19 cellular contexts compared by ENCODE assay signal in genomic region chr5:37029436-37029835, GRCh38.
A peak's percentile ranks its signal among the peaks of the same experiment; 100 is the strongest.
DNase-seq lines count a peak whose midpoint lies in the region; FAIRE-seq and TF ChIP-seq lines count a peak whose summit lies in the region.
"Had no signal": no experiment of that assay in that cellular context is flagged by ENCODE, and none has a peak within 500 bp of the region (broad histone marks: within the 10 kb centered on the region; RNA-seq: fewer than 3 reads in every experiment).

No MANE protein-coding gene starts in this region.

- no peak overlapping the region for H3K18ac ChIP-seq in H1 (ENCODE audit: extremely low read depth, low read length)

- no peak for TF ChIP-seq POLR2A in H1 (IDR thresholded peaks at IDR 0.05; ENCODE audit: control extremely low read depth in 1 of 2, low read depth in 2 of 2, low read length in 2 of 2)

- H2BK20ac ChIP-seq in H1 (ENCODE audit: low read length): no peak overlapping the region

- TF ChIP-seq CTCF in H1 (IDR thresholded peaks at IDR 0.05; ENCODE audit: control extremely low read depth in 1 of 3, insufficient read depth in 1 of 3, low read depth in 1 of 3, low read length in 3 of 3) (no peak), fibroblast of pulmonary artery (IDR thresholded peaks at IDR 0.05; ENCODE audit: low read length, missing control alignments) (no peak)

- intact Hi-C loops in posterior cingulate gyrus (cut with DNase I): no loop called here

- H2AK5ac ChIP-seq in H1 (ENCODE audit: low read depth, low read length): no peak overlapping the region

- no peak overlapping the region for H3K14ac ChIP-seq in H1 (ENCODE audit: insufficient read length)

- no peak overlapping the region for H4K5ac ChIP-seq in H1 (ENCODE audit: insufficient read length, low read depth, low read length)

- no peaks in the 10 kb centered on the region; the same call in 1 of the 2 replicates for H3K23me2 ChIP-seq in H1 (ENCODE audit: low read depth, low read length)

- TF ChIP-seq EP300 in H1 (IDR thresholded peaks at IDR 0.05; ENCODE audit: borderline replicate concordance in 1 of 2, low read depth in 2 of 2, low read length in 2 of 2): no peak

- no peak overlapping the region for H2BK15ac ChIP-seq in H1 (ENCODE audit: low read length)

- H4K20me1 ChIP-seq in H1 (replicated peaks in 1 of 2; ENCODE audit: control insufficient read depth in 1 of 2, insufficient read depth in 2 of 2, low read length in 2 of 2): no peaks in the 10 kb centered on the region

- H3K79me2 ChIP-seq in H1 (ENCODE audit: control insufficient read depth in 1 of 2, insufficient read depth in 2 of 2, low read length in 2 of 2): no peaks in the 10 kb centered on the region

- no peaks in the 10 kb centered on the region for H3K4me1 ChIP-seq in H1 (replicated peaks in 1 of 4; ENCODE audit: control insufficient read depth in 3 of 4, insufficient read depth in 4 of 4, low read length in 3 of 4)

- no peak overlapping the region for H2BK120ac ChIP-seq in H1 (replicated peaks; ENCODE audit: low read depth, low read length)

- no peak overlapping the region for H3K56ac ChIP-seq in H1 (replicated peaks; ENCODE audit: insufficient read length, low read depth, low read length)

- DNase-seq in HCEC 1CT (peak; percentile 28), H1 (ENCODE audit: low read depth in 1 of 2, low spot score in 2 of 2) (no peak), fibroblast of pulmonary artery (ENCODE audit: low read depth) (peak; percentile 49), kidney glomerular epithelial cell (lab: John Stamatoyannopoulos, UW) (no peak), posterior cingulate gyrus (no peak), germinal center (ENCODE audit: low spot score) (no peak), NCI-H510A (lab: John Stamatoyannopoulos, UW) (no peak)
- DNase-seq: ACHN; C1 segment of cervical spinal cord; Calu3; CD4-positive, alpha-beta T cell; DMS79; EL; GDM1; H7; IMR-90 had no signal

- H3K9ac ChIP-seq in H1 (replicated peaks in 1 of 4; ENCODE audit: extremely low read depth in 1 of 4, low read depth in 3 of 4, low read length in 3 of 4): no peak overlapping the region

- no peaks in the 10 kb centered on the region for H3K79me1 ChIP-seq in H1 (ENCODE audit: low read depth, low read length)

- no peak overlapping the region for H4K8ac ChIP-seq in H1 (ENCODE audit: extremely low read depth, insufficient read depth, low read length)

- H2BK5ac ChIP-seq in H1 (ENCODE audit: low read depth, low read length): no peak overlapping the region

- H4K91ac ChIP-seq in H1 (replicated peaks; ENCODE audit: insufficient read length, low read length): no peak overlapping the region

- no peak overlapping the region for H3K23ac ChIP-seq in H1 (ENCODE audit: insufficient read length)

- no peak overlapping the region for H3K27ac ChIP-seq in H1 (ENCODE audit: low read depth, low read length)
- H3K27ac ChIP-seq: 22Rv1 had no signal

- no peaks in the 10 kb centered on the region for H3K9me3 ChIP-seq in H1 (ENCODE audit: insufficient read depth in 2 of 2, low read depth in 1 of 2, low read length in 1 of 2)

- H2AFZ ChIP-seq in H1 (ENCODE audit: low read length): no peak overlapping the region

- no peak overlapping the region for H3K4me2 ChIP-seq in H1 (ENCODE audit: insufficient read depth in 1 of 2, low read depth in 2 of 2, low read length in 2 of 2)

- peaks cover 2 to 35% (median 14%) of the 10 kb centered on the region in 4 experiments; a peak in 7 of 8 replicates for H3K36me3 ChIP-seq in H1 (ENCODE audit: control insufficient read depth in 2 of 4, insufficient read depth in 4 of 4, low read length in 3 of 4)

- no peak overlapping the region for H2BK12ac ChIP-seq in H1 (ENCODE audit: low read depth, low read length)

- H3K27me3 ChIP-seq in H1 (replicated peaks in 1 of 4; ENCODE audit: control insufficient read depth in 3 of 4, extremely low read depth in 1 of 4, insufficient read depth in 3 of 4, low read length in 3 of 4): no peaks in the 10 kb centered on the region

- TF ChIP-seq RAD21 in H1 (IDR thresholded peaks at IDR 0.05 in 1 of 2, conservative IDR thresholded peaks at IDR 0.05 in 1 of 2; ENCODE audit: low read depth in 2 of 2, low read length in 2 of 2): no peak

- CTCF ChIA-PET in H1 (lab: Charles Lee; ENCODE audit: partially characterized antibody): no interaction called here

- peak; percentile 21 for FAIRE-seq in A204.1 (lab: Jason Lieb, UNC)
- peak; percentile 7 for FAIRE-seq in H1 (lab: Jason Lieb, UNC)
- FAIRE-seq: GM19239 had no signal

- POLR2A ChIA-PET in H1 (lab: Charles Lee; ENCODE audit: partially characterized antibody): no interaction called here

- H3K4me3 ChIP-seq in H1 (ENCODE audit: extremely low read depth in 1 of 4, insufficient read depth in 2 of 4, low read depth in 3 of 4, low read length in 4 of 4) (no peak overlapping the region), fibroblast of pulmonary artery (replicated peaks; ENCODE audit: low read depth, low read length) (no peak overlapping the region)

- whole genome bisulfite sequencing in H1 (ENCODE audit: extremely low coverage in 1 of 2, insufficient coverage in 1 of 2, insufficient read length in 1 of 2, insufficient replicate concordance in 2 of 2, low coverage in 1 of 2, low lambda C conversion rate in 2 of 2, missing lambda C conversion rate in 1 of 2), 2 experiments: 97% methylated on average over 1 of the region's 1 CpG; no CpG with 5 or more reads in 1 of the 2 experiments

- H3K4ac ChIP-seq in H1 (replicated peaks; ENCODE audit: insufficient read length, low read depth, low read length): no peak overlapping the region

TF ChIP-seq in H1, 55 proteins besides CTCF, POLR2A, EP300 and RAD21:
- TF ChIP-seq KDM1A (IDR thresholded peaks at IDR 0.05; ENCODE audit: borderline replicate concordance, low read length) (no peak), KDM4A (IDR thresholded peaks at IDR 0.05; ENCODE audit: low read depth, low read length, severe bottlenecking) (no peak), YY1 (IDR thresholded peaks at IDR 0.05; ENCODE audit: low read depth, low read length) (no peak), TAF7 (optimal IDR thresholded peaks at IDR 0.05; ENCODE audit: borderline replicate concordance, low read depth, low read length) (no peak), SIN3A (conservative IDR thresholded peaks at IDR 0.05 in 1 of 2, IDR thresholded peaks at IDR 0.05 in 1 of 2; ENCODE audit: low read depth in 1 of 2, low read length in 2 of 2) (no peak), HDAC2 (IDR thresholded peaks at IDR 0.05; ENCODE audit: borderline replicate concordance in 1 of 2, low read depth in 2 of 2, low read length in 2 of 2) (no peak), CEBPB (IDR thresholded peaks at IDR 0.05; ENCODE audit: low read depth, low read length) (no peak), NANOG (IDR thresholded peaks at IDR 0.05; ENCODE audit: insufficient read depth, low read depth, low read length, poor library complexity, severe bottlenecking) (no peak), BRCA1 (IDR thresholded peaks at IDR 0.05; ENCODE audit: low read depth, low read length) (no peak), ATF2 (IDR thresholded peaks at IDR 0.05; ENCODE audit: low read length) (no peak), SIX5 (IDR thresholded peaks at IDR 0.05; ENCODE audit: low read depth, low read length) (no peak), TBP (IDR thresholded peaks at IDR 0.05; ENCODE audit: low read depth, low read length) (no peak)

Comparison
In these comparisons a context has a peak if more than half of its experiments do, and no peak if none do; other contexts are left out.
1. DNase-seq: peak in HCEC 1CT (single experiment) and fibroblast of pulmonary artery (single experiment); none in H1 (0 of 2), kidney glomerular epithelial cell (single experiment), posterior cingulate gyrus (0 of 10), germinal center (single experiment) and NCI-H510A (single experiment).